17 cellular contexts compared by ENCODE assay signal in genomic region chr21:31803039-31804007, GRCh38.
"Had no signal": no experiment of that assay in that cellular context is flagged by ENCODE, and none has a peak within 500 bp of the region (broad histone marks: within the 10 kb centered on the region; RNA-seq: fewer than 3 reads in every experiment).

No MANE protein-coding gene starts in this region.

- H3K4me3 ChIP-seq: body of pancreas, colonic mucosa, esophagus squamous epithelium, pancreas, thoracic aorta, uterus had no signal

- H3K27me3 ChIP-seq: body of pancreas, colonic mucosa, pancreas, uterus had no signal

- H3K9me3 ChIP-seq: body of pancreas, colonic mucosa, esophagus squamous epithelium, pancreas, thoracic aorta, uterus had no signal

- H3K36me3 ChIP-seq: colonic mucosa, esophagus squamous epithelium, pancreas, thoracic aorta, uterus had no signal

- DNase-seq: activated B cell treated with CpG ODN at 0.5 μM for 24 hours; activated CD4-positive, alpha-beta T cell treated with anti-CD3 and anti-CD28 coated beads for 48 hours; activated CD8-positive, alpha-beta T cell treated with anti-CD3 and anti-CD28 coated beads for 36 hours; activated gamma-delta T cell treated with Interleukin-2 at 50 U/mL for 16 hours; activated naive CD8-positive, alpha-beta T cell treated with anti-CD3 and anti-CD28 coated beads for 36 hours; activated T-cell treated with anti-CD3 and anti-CD28 coated beads, Interleukin-2, amount 50 U/mL, for 4 hours; amygdala; body of pancreas; central memory CD4-positive, alpha-beta T cell; colonic mucosa; esophagus squamous epithelium; hypothalamus; pancreas; stimulated activated CD4-positive, alpha-beta T cell treated with anti-CD3 and anti-CD28 coated beads, Interleukin-12 subunit alpha, Interleukin-12 subunit beta, amount 100 ng/mL, for 4 hours; stimulated activated CD4-positive, alpha-beta T cell treated with anti-CD3 and anti-CD28 coated beads, Interleukin-2, amount 100 ng/mL, for 24 hours; uterus had no signal

- H3K27ac Mint-ChIP-seq: activated B cell treated with CpG ODN at 0.5 μM for 24 hours; activated CD8-positive, alpha-beta T cell treated with anti-CD3 and anti-CD28 coated beads for 36 hours; activated naive CD8-positive, alpha-beta T cell treated with anti-CD3 and anti-CD28 coated beads for 36 hours had no signal

- H3K36me3 Mint-ChIP-seq: activated naive CD8-positive, alpha-beta T cell treated with anti-CD3 and anti-CD28 coated beads for 36 hours had no signal

- H3K4me3 Mint-ChIP-seq: activated B cell treated with CpG ODN at 0.5 μM for 24 hours; activated CD8-positive, alpha-beta T cell treated with anti-CD3 and anti-CD28 coated beads for 36 hours; activated naive CD8-positive, alpha-beta T cell treated with anti-CD3 and anti-CD28 coated beads for 36 hours; activated T-cell treated with anti-CD3 and anti-CD28 coated beads, Interleukin-2, amount 50 U/mL, for 4 hours had no signal

- H3K4me1 ChIP-seq: body of pancreas, colonic mucosa, pancreas, uterus had no signal

- H3K27ac ChIP-seq: body of pancreas, colonic mucosa, pancreas, thoracic aorta, uterus had no signal

- H3K4me1 Mint-ChIP-seq: activated naive CD8-positive, alpha-beta T cell treated with anti-CD3 and anti-CD28 coated beads for 36 hours had no signal

- ATAC-seq: activated CD8-positive, alpha-beta T cell treated with anti-CD3 and anti-CD28 coated beads for 36 hours; activated T-cell treated with anti-CD3 and anti-CD28 coated beads, Interleukin-2, amount 50 U/mL, for 4 hours; body of pancreas; pancreas had no signal

- H3K9me3 Mint-ChIP-seq: activated CD8-positive, alpha-beta T cell treated with anti-CD3 and anti-CD28 coated beads for 36 hours; activated T-cell treated with anti-CD3 and anti-CD28 coated beads, Interleukin-2, amount 50 U/mL, for 4 hours had no signal
